In genomic region chr6:33547499-33547898, GRCh38 we compare ENCODE assay signal across 20 cellular contexts. TPM values are rescaled to one million over a fixed set of nuclear protein-coding genes. Genes with fewer than 3 reads are reported as not detected.
DNase-seq lines count a peak whose midpoint lies in the region; ATAC-seq and TF ChIP-seq lines count a peak whose summit lies in the region.
"Had no signal": no experiment of that assay in that cellular context is flagged by ENCODE, and none has a peak within 500 bp of the region (broad histone marks: within the 10 kb centered on the region; RNA-seq: fewer than 3 reads in every experiment).

No MANE protein-coding gene starts in this region.

- H3K4me3 ChIP-seq in neural progenitor cell (no peak overlapping the region), foreskin fibroblast (ENCODE audit: low read depth in 1 of 2, low read length in 2 of 2) (no peak overlapping the region)
- H3K4me3 ChIP-seq: body of pancreas, coronary artery, right atrium auricular region, tibial nerve had no signal

- H3K4me1 ChIP-seq in neural progenitor cell, result peaks cover 6% of the 10 kb centered on the region
- H3K4me1 ChIP-seq: body of pancreas, right atrium auricular region, tibial nerve had no signal

- H2AFZ ChIP-seq in neural progenitor cell (replicated peaks), result peak overlapping the region; percentile 93

- no peak overlapping the region for H3K27ac ChIP-seq in neural progenitor cell
- H3K27ac ChIP-seq: body of pancreas, coronary artery, right atrium auricular region, tibial nerve had no signal

- H3F3A ChIP-seq in neural progenitor cell (ENCODE audit: low read depth), result peaks cover 8% of the 10 kb centered on the region

- H3K4me3 Mint-ChIP-seq in activated T-cell treated with anti-CD3 and anti-CD28 coated beads, Interleukin-2, amount 50 U/mL, for 24 hours, result no peak overlapping the region
- no peak overlapping the region for H3K4me3 Mint-ChIP-seq in activated T-cell treated with anti-CD3 and anti-CD28 coated beads, Interleukin-2, amount 50 U/mL, for 4 hours
- H3K4me3 Mint-ChIP-seq in activated T-helper 17 cell treated with anti-CD3 and anti-CD28 coated beads, Interleukin-2, amount 50 U/mL, for 72 hours, result peak overlapping the region; percentile 45
- no peak overlapping the region for H3K4me3 Mint-ChIP-seq in neural progenitor cell
- H3K4me3 Mint-ChIP-seq: HFFc6; stimulated activated naive B cell treated with anti-CD40 and anti-IgM and Interleukin-4, amounts not matched to agents 10 μg/mL and 1 μg/mL and 100 μg/mL, for 72 hours had no signal

- TF ChIP-seq CTCF in neural progenitor cell (IDR thresholded peaks at IDR 0.05) (no peak), foreskin fibroblast (IDR thresholded peaks at IDR 0.05; ENCODE audit: low read depth, low read length) (no peak), GM13976 (IDR thresholded peaks at IDR 0.05; ENCODE audit: borderline replicate concordance, control extremely low read depth, extremely low read depth, insufficient read depth, missing control alignments) (no peak)

- H4K20me1 ChIP-seq in neural progenitor cell (ENCODE audit: low read depth), result no peaks in the 10 kb centered on the region

- no peak overlapping the region for H3K4me2 ChIP-seq in neural progenitor cell

- peak overlapping the region; percentile 66 for H3K27ac Mint-ChIP-seq in activated T-cell treated with anti-CD3 and anti-CD28 coated beads, Interleukin-2, amount 50 U/mL, for 24 hours
- H3K27ac Mint-ChIP-seq in activated T-helper 17 cell treated with anti-CD3 and anti-CD28 coated beads, Interleukin-2, amount 50 U/mL, for 72 hours, result peak overlapping the region; percentile 86
- H3K27ac Mint-ChIP-seq in neural progenitor cell, result no peak overlapping the region
- H3K27ac Mint-ChIP-seq: HFFc6; stimulated activated naive B cell treated with anti-CD40 and anti-IgM and Interleukin-4, amounts not matched to agents 10 μg/mL and 1 μg/mL and 100 μg/mL, for 72 hours had no signal

- no peaks in the 10 kb centered on the region for H3K79me2 ChIP-seq in neural progenitor cell (ENCODE audit: low read depth)

- in situ Hi-C loops in GM13976 (cut with MboI; ENCODE audit: low sequenced_read_pairs, unreplicated experiment), result no loop called here

- no peak overlapping the region for H3K9ac ChIP-seq in neural progenitor cell

- H3K36me3 ChIP-seq in neural progenitor cell, result no peaks in the 10 kb centered on the region
- H3K36me3 ChIP-seq: right atrium auricular region, tibial nerve had no signal

- no peaks in the 10 kb centered on the region for H3K27me3 ChIP-seq in neural progenitor cell
- H3K27me3 ChIP-seq: body of pancreas, right atrium auricular region, tibial nerve had no signal

- ATAC-seq in activated T-cell treated with anti-CD3 and anti-CD28 coated beads, Interleukin-2, amount 50 U/mL, for 4 hours, result no peak
- ATAC-seq in activated T-helper 17 cell treated with anti-CD3 and anti-CD28 coated beads, Interleukin-2, amount 50 U/mL, for 72 hours (replicated peaks), result no peak
- ATAC-seq: body of pancreas; left colon; stimulated activated naive B cell treated with anti-CD40 and anti-IgM and Interleukin-4, amounts not matched to agents 10 μg/mL and 1 μg/mL and 100 μg/mL, for 72 hours had no signal

- no peaks in the 10 kb centered on the region for H3K27me3 Mint-ChIP-seq in activated T-cell treated with anti-CD3 and anti-CD28 coated beads, Interleukin-2, amount 50 U/mL, for 24 hours
- no peaks in the 10 kb centered on the region for H3K27me3 Mint-ChIP-seq in activated T-cell treated with anti-CD3 and anti-CD28 coated beads, Interleukin-2, amount 50 U/mL, for 4 hours (ENCODE audit: low read depth)
- H3K27me3 Mint-ChIP-seq in activated T-helper 17 cell treated with anti-CD3 and anti-CD28 coated beads, Interleukin-2, amount 50 U/mL, for 72 hours, result no peaks in the 10 kb centered on the region
- peaks cover 6% of the 10 kb centered on the region for H3K27me3 Mint-ChIP-seq in neural progenitor cell (ENCODE audit: insufficient read depth, low read depth)
- H3K27me3 Mint-ChIP-seq: stimulated activated naive B cell treated with anti-CD40 and anti-IgM and Interleukin-4, amounts not matched to agents 10 μg/mL and 1 μg/mL and 100 μg/mL, for 72 hours had no signal

- DNase-seq in activated T-cell treated with anti-CD3 and anti-CD28 coated beads, Interleukin-2, amount 50 U/mL, for 24 hours, result no peak
- no peak for DNase-seq in activated T-cell treated with anti-CD3 and anti-CD28 coated beads, Interleukin-2, amount 50 U/mL, for 4 hours
- DNase-seq in ELF-1 (ENCODE audit: low read depth, low spot score), result peak; percentile 64
- DNase-seq in neural progenitor cell (ENCODE audit: low spot score), result no peak
- DNase-seq in foreskin fibroblast, result no peak
- DNase-seq in GM13976 (ENCODE audit: low spot score), result no peak
- DNase-seq in activated CD4-positive, alpha-beta T cell treated with anti-CD3 and anti-CD28 coated beads, Interleukin-2, amount 50 U/mL, for 4 hours, result no peak
- DNase-seq: body of pancreas; COR-L47; HFFc6; KG1; left colon; NCI-H2029 treated with DMSO at 0.1 percent for 48 hours; nucleus accumbens; stimulated activated naive B cell treated with anti-CD40 and anti-IgM and Interleukin-4, amounts not matched to agents 10 μg/mL and 1 μg/mL and 100 μg/mL, for 72 hours had no signal

- H3K4me1 Mint-ChIP-seq in activated T-cell treated with anti-CD3 and anti-CD28 coated beads, Interleukin-2, amount 50 U/mL, for 24 hours (ENCODE audit: low read depth), result peaks cover 22% of the 10 kb centered on the region
- peaks cover 20% of the 10 kb centered on the region for H3K4me1 Mint-ChIP-seq in activated T-cell treated with anti-CD3 and anti-CD28 coated beads, Interleukin-2, amount 50 U/mL, for 4 hours (ENCODE audit: low read depth)
- peaks cover 19% of the 10 kb centered on the region for H3K4me1 Mint-ChIP-seq in activated T-helper 17 cell treated with anti-CD3 and anti-CD28 coated beads, Interleukin-2, amount 50 U/mL, for 72 hours
- H3K4me1 Mint-ChIP-seq in neural progenitor cell, result peaks cover 18% of the 10 kb centered on the region

- no peaks in the 10 kb centered on the region for H3K9me3 Mint-ChIP-seq in activated T-cell treated with anti-CD3 and anti-CD28 coated beads, Interleukin-2, amount 50 U/mL, for 24 hours
- H3K9me3 Mint-ChIP-seq in activated T-cell treated with anti-CD3 and anti-CD28 coated beads, Interleukin-2, amount 50 U/mL, for 4 hours, result no peaks in the 10 kb centered on the region
- no peaks in the 10 kb centered on the region for H3K9me3 Mint-ChIP-seq in activated T-helper 17 cell treated with anti-CD3 and anti-CD28 coated beads, Interleukin-2, amount 50 U/mL, for 72 hours
- no peaks in the 10 kb centered on the region for H3K9me3 Mint-ChIP-seq in neural progenitor cell
- H3K9me3 Mint-ChIP-seq: activated naive CD4-positive, alpha-beta T cell treated with anti-CD3 and anti-CD28 coated beads, Interleukin-2, amount 50 U/mL, for 72 hours; HFFc6; stimulated activated naive B cell treated with anti-CD40 and anti-IgM and Interleukin-4, amounts not matched to agents 10 μg/mL and 1 μg/mL and 100 μg/mL, for 72 hours had no signal

- no peaks in the 10 kb centered on the region for H3K9me3 ChIP-seq in neural progenitor cell (ENCODE audit: low read depth)
- H3K9me3 ChIP-seq: body of pancreas, right atrium auricular region, tibial nerve had no signal

- H3K36me3 Mint-ChIP-seq in activated T-cell treated with anti-CD3 and anti-CD28 coated beads, Interleukin-2, amount 50 U/mL, for 24 hours (ENCODE audit: low read depth), result no peaks in the 10 kb centered on the region
- H3K36me3 Mint-ChIP-seq in activated T-cell treated with anti-CD3 and anti-CD28 coated beads, Interleukin-2, amount 50 U/mL, for 4 hours (ENCODE audit: insufficient read depth), result no peaks in the 10 kb centered on the region
- no peaks in the 10 kb centered on the region for H3K36me3 Mint-ChIP-seq in activated T-helper 17 cell treated with anti-CD3 and anti-CD28 coated beads, Interleukin-2, amount 50 U/mL, for 72 hours (ENCODE audit: low read depth)
- no peaks in the 10 kb centered on the region for H3K36me3 Mint-ChIP-seq in neural progenitor cell
- H3K36me3 Mint-ChIP-seq: activated naive CD4-positive, alpha-beta T cell treated with anti-CD3 and anti-CD28 coated beads, Interleukin-2, amount 50 U/mL, for 72 hours; stimulated activated naive B cell treated with anti-CD40 and anti-IgM and Interleukin-4, amounts not matched to agents 10 μg/mL and 1 μg/mL and 100 μg/mL, for 72 hours had no signal

RNA-seq across cellular contexts. Expression of gene BAK1, which starts 32.6 kb away (rescaled TPM):
- 10 to 100 TPM; 42.1 to 52.0 (median 49.8) TPM for total RNA-seq in activated T-cell treated with anti-CD3 and anti-CD28 coated beads, Interleukin-2, amount 50 U/mL, for 4 hours
- total RNA-seq in activated T-helper 17 cell treated with anti-CD3 and anti-CD28 coated beads, Interleukin-2, amount 50 U/mL, for 72 hours, result 10 to 100 TPM; 48.8 to 61.9 TPM
- total RNA-seq in neural progenitor cell (ENCODE audit: low replicate concordance), result 13.9 and 40.0 TPM in 2 replicates
